In the genomic region with DNA sequence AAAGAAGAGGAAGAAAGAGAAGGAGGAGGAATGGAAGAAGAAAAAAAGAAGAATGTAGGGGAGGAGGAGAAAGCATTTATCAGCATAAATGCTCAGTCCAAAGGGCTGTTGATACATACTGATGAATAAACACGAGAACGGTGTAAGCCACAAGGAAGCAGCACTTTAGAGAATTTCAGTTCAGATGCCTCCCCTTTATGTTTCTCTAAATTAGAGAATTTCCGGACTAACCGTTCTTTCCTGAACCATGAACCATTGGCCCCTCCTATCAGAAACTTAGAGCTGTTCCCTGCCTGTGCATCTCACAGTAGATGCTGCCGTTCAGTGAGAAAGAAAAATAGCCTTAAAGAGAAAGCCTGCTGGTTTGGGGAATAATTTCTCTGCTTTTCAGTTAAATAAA, we compare ENCODE assay signal across 34 cellular contexts. TPM values are rescaled to one million over a fixed set of nuclear protein-coding genes. Genes with fewer than 3 reads are reported as not detected.
DNase-seq lines count a peak whose midpoint lies in the region; ATAC-seq, FAIRE-seq and TF ChIP-seq lines count a peak whose summit lies in the region.
"Had no signal": no experiment of that assay in that cellular context is flagged by ENCODE, and none has a peak within 500 bp of the region (broad histone marks: within the 10 kb centered on the region; RNA-seq: fewer than 3 reads in every experiment).

No MANE protein-coding gene starts in this region.

- peak; percentile 27 for ATAC-seq in activated CD8-positive, alpha-beta T cell treated with anti-CD3 and anti-CD28 coated beads for 36 hours
- no peak for ATAC-seq in activated CD8-positive, alpha-beta T cell treated with anti-CD3 and anti-CD28 coated beads, Interleukin-2, amount 10 ng/mL, durations not matched to agents 7 days and 5 days
- ATAC-seq in GM19395 (IDR thresholded peaks at IDR 0.05; ENCODE audit: unreplicated experiment) (peak; percentile 63), HG02588 (IDR thresholded peaks at IDR 0.05; ENCODE audit: unreplicated experiment) (no peak)
- ATAC-seq: gastrocnemius medialis, psoas muscle, upper lobe of right lung had no signal

- no peak for DNase-seq in activated CD8-positive, alpha-beta T cell treated with anti-CD3 and anti-CD28 coated beads for 36 hours
- DNase-seq in activated CD8-positive, alpha-beta T cell treated with anti-CD3 and anti-CD28 coated beads, Interleukin-2, amount 10 ng/mL, durations not matched to agents 7 days and 5 days, result no peak
- DNase-seq in neural crest cell (ENCODE audit: low read depth, low spot score) (no peak), NCI-H146 (lab: John Stamatoyannopoulos, UW) (no peak), small intestine (no peak)
- DNase-seq: activated effector memory CD4-positive, alpha-beta T cell treated with anti-CD3 and anti-CD28 coated beads, Interleukin-2, amount 50 U/mL, for 16 hours; CD4-positive, CD25-positive, alpha-beta regulatory T cell; colonic mucosa; effector CD4-positive, alpha-beta T cell; gastrocnemius medialis; GOT3; kidney; NCI-H1092 treated with DMSO at 0.1 percent for 48 hours; NCI-H1930; NCI-H2171 treated with DMSO at 0.1 percent for 48 hours; NCI-H510A; nucleus accumbens; psoas muscle; SJCRH30; stimulated activated CD4-positive, alpha-beta T cell treated with anti-CD3 and anti-CD28 coated beads, Interleukin-4, amount 100 ng/mL, for 24 hours; SW 1271; T1000; upper lobe of right lung; WERI-Rb-1 had no signal

- no peaks in the 10 kb centered on the region for H3K9me3 ChIP-seq in Loucy (ENCODE audit: insufficient read depth, low read depth, low read length)
- H3K9me3 ChIP-seq in small intestine (ENCODE audit: control insufficient read depth, low read depth), result no peaks in the 10 kb centered on the region
- H3K9me3 ChIP-seq: colonic mucosa, gastrocnemius medialis, psoas muscle, SJCRH30, suprapubic skin, upper lobe of right lung had no signal

- peak overlapping the region; percentile 83 for H3K4me3 ChIP-seq in Loucy (ENCODE audit: low read length, poor library complexity, severe bottlenecking)
- no peak overlapping the region for H3K4me3 ChIP-seq in small intestine (ENCODE audit: low read depth in 1 of 2, low read length in 2 of 2)
- H3K4me3 ChIP-seq: colonic mucosa, gastrocnemius medialis, psoas muscle, SJCRH30, suprapubic skin, upper lobe of right lung had no signal

- H3K79me2 ChIP-seq in Loucy (ENCODE audit: insufficient read depth, low read length), result no peaks in the 10 kb centered on the region

- no peak overlapping the region for H3K27ac Mint-ChIP-seq in activated CD8-positive, alpha-beta T cell treated with anti-CD3 and anti-CD28 coated beads for 36 hours
- no peak overlapping the region for H3K27ac Mint-ChIP-seq in activated CD8-positive, alpha-beta T cell treated with anti-CD3 and anti-CD28 coated beads, Interleukin-2, amount 10 ng/mL, durations not matched to agents 7 days and 5 days
- H3K27ac Mint-ChIP-seq in neural crest cell (ENCODE audit: unreplicated experiment), result no peak overlapping the region
- H3K27ac Mint-ChIP-seq: CD4-positive, CD25-positive, alpha-beta regulatory T cell had no signal

- peak overlapping the region; percentile 89 for H3K4me2 ChIP-seq in Loucy (ENCODE audit: low read depth, low read length, poor library complexity, severe bottlenecking)

- H3K9me3 Mint-ChIP-seq in activated CD8-positive, alpha-beta T cell treated with anti-CD3 and anti-CD28 coated beads for 36 hours, result no peaks in the 10 kb centered on the region
- H3K9me3 Mint-ChIP-seq in activated CD8-positive, alpha-beta T cell treated with anti-CD3 and anti-CD28 coated beads, Interleukin-2, amount 10 ng/mL, durations not matched to agents 7 days and 5 days (ENCODE audit: insufficient read depth), result no peaks in the 10 kb centered on the region
- H3K9me3 Mint-ChIP-seq in neural crest cell, result no peaks in the 10 kb centered on the region

- POLR2A ChIA-PET in activated CD8-positive, alpha-beta T cell treated with anti-CD3 and anti-CD28 coated beads for 36 hours (lab: Charles Lee), result no interaction called here
- POLR2A ChIA-PET in activated CD8-positive, alpha-beta T cell treated with anti-CD3 and anti-CD28 coated beads, Interleukin-2, amount 10 ng/mL, durations not matched to agents 7 days and 5 days (lab: Charles Lee), result interaction anchor here (0.8 kb wide), 1 partner anchor 100 kb away, joined by 3 read pairs; no protein-coding TSS in a partner anchor

- TF ChIP-seq CTCF in activated CD8-positive, alpha-beta T cell treated with anti-CD3 and anti-CD28 coated beads for 36 hours (IDR thresholded peaks at IDR 0.05), result no peak
- no peak for TF ChIP-seq CTCF in Loucy (conservative IDR thresholded peaks at IDR 0.05; ENCODE audit: low read length)
- no peak for TF ChIP-seq CTCF in neural crest cell (conservative IDR thresholded peaks at IDR 0.05)

- peak overlapping the region; percentile 76 for H2AFZ ChIP-seq in Loucy (ENCODE audit: low read length)

- H3K4me3 Mint-ChIP-seq in activated CD8-positive, alpha-beta T cell treated with anti-CD3 and anti-CD28 coated beads for 36 hours, result no peak overlapping the region
- no peak overlapping the region for H3K4me3 Mint-ChIP-seq in activated CD8-positive, alpha-beta T cell treated with anti-CD3 and anti-CD28 coated beads, Interleukin-2, amount 10 ng/mL, durations not matched to agents 7 days and 5 days
- H3K4me3 Mint-ChIP-seq in neural crest cell, result peak overlapping the region; percentile 48
- H3K4me3 Mint-ChIP-seq: CD4-positive, CD25-positive, alpha-beta regulatory T cell had no signal

- no peaks in the 10 kb centered on the region for H3K36me3 Mint-ChIP-seq in activated CD8-positive, alpha-beta T cell treated with anti-CD3 and anti-CD28 coated beads for 36 hours (ENCODE audit: low read depth)
- H3K36me3 Mint-ChIP-seq in activated CD8-positive, alpha-beta T cell treated with anti-CD3 and anti-CD28 coated beads, Interleukin-2, amount 10 ng/mL, durations not matched to agents 7 days and 5 days (ENCODE audit: low read depth), result no peaks in the 10 kb centered on the region
- H3K36me3 Mint-ChIP-seq in neural crest cell (ENCODE audit: low read depth), result peaks cover 6% of the 10 kb centered on the region
- H3K36me3 Mint-ChIP-seq: CD4-positive, CD25-positive, alpha-beta regulatory T cell; IgD-negative memory B cell had no signal

- H3K9me2 ChIP-seq in Loucy (replicated peaks; ENCODE audit: low read depth, low read length), result no peaks in the 10 kb centered on the region

- no peaks in the 10 kb centered on the region for H3K36me3 ChIP-seq in Loucy (ENCODE audit: insufficient read depth, low read length)
- no peaks in the 10 kb centered on the region for H3K36me3 ChIP-seq in small intestine (ENCODE audit: control insufficient read depth in 2 of 2, insufficient read depth in 2 of 2, low read length in 2 of 2)
- H3K36me3 ChIP-seq: colonic mucosa, gastrocnemius medialis, SJCRH30, suprapubic skin, upper lobe of right lung, WERI-Rb-1 had no signal

- H3K27me3 ChIP-seq in Loucy (ENCODE audit: insufficient read depth, low read length, poor library complexity, severe bottlenecking) (no peaks in the 10 kb centered on the region), small intestine (ENCODE audit: control insufficient read depth in 2 of 2, insufficient read depth in 2 of 2, low read length in 2 of 2) (peaks cover 0 to 16% of the 10 kb centered on the region in 2 donors)
- H3K27me3 ChIP-seq: SJCRH30 had no signal

- H3K27ac ChIP-seq in small intestine (ENCODE audit: low read depth in 1 of 2, low read length in 1 of 2), result no peak overlapping the region
- H3K27ac ChIP-seq: colonic mucosa, gastrocnemius medialis, psoas muscle, SJCRH30, suprapubic skin, upper lobe of right lung, WERI-Rb-1 had no signal

- H3K27me3 Mint-ChIP-seq in activated CD8-positive, alpha-beta T cell treated with anti-CD3 and anti-CD28 coated beads for 36 hours, result peaks cover 65% of the 10 kb centered on the region
- peaks cover 74% of the 10 kb centered on the region for H3K27me3 Mint-ChIP-seq in activated CD8-positive, alpha-beta T cell treated with anti-CD3 and anti-CD28 coated beads, Interleukin-2, amount 10 ng/mL, durations not matched to agents 7 days and 5 days (ENCODE audit: low read depth)
- H3K27me3 Mint-ChIP-seq in neural crest cell (ENCODE audit: low read depth), result peaks cover 87% of the 10 kb centered on the region

- peak overlapping the region; percentile 94 for H3K9ac ChIP-seq in Loucy (ENCODE audit: low read depth, low read length, poor library complexity, severe bottlenecking)

- H3K4me1 Mint-ChIP-seq in activated CD8-positive, alpha-beta T cell treated with anti-CD3 and anti-CD28 coated beads for 36 hours (ENCODE audit: low read depth), result peaks cover 10% of the 10 kb centered on the region
- peaks cover 9% of the 10 kb centered on the region for H3K4me1 Mint-ChIP-seq in activated CD8-positive, alpha-beta T cell treated with anti-CD3 and anti-CD28 coated beads, Interleukin-2, amount 10 ng/mL, durations not matched to agents 7 days and 5 days (ENCODE audit: low read depth)
- no peaks in the 10 kb centered on the region for H3K4me1 Mint-ChIP-seq in neural crest cell

- no peaks in the 10 kb centered on the region for H4K20me1 ChIP-seq in Loucy (ENCODE audit: insufficient read depth, low read length, poor library complexity, severe bottlenecking)

- 8 to 39% (median 22%) methylated on average over 5 of the region's 5 CpGs for WGBS in small intestine, 3 donors

- no peak for FAIRE-seq in small intestine (lab: Jason Lieb, UNC)
- FAIRE-seq: A204.1, GM18507, kidney had no signal

- H3F3A ChIP-seq in Loucy (ENCODE audit: low read depth), result peaks cover 6% of the 10 kb centered on the region

- CTCF ChIA-PET in activated CD8-positive, alpha-beta T cell treated with anti-CD3 and anti-CD28 coated beads for 36 hours (lab: Charles Lee), result interaction anchor here (1.5 to 2.9 kb wide), 2 partner anchors 14 to 246 kb away, joined by 4 to 8 read pairs; no protein-coding TSS in a partner anchor
- CTCF ChIA-PET in activated CD8-positive, alpha-beta T cell treated with anti-CD3 and anti-CD28 coated beads, Interleukin-2, amount 10 ng/mL, durations not matched to agents 7 days and 5 days (lab: Charles Lee), result no interaction called here

- H3K4me1 ChIP-seq in Loucy (ENCODE audit: insufficient read depth, low read length, poor library complexity, severe bottlenecking), result peaks cover 28% of the 10 kb centered on the region
- H3K4me1 ChIP-seq in small intestine (ENCODE audit: control insufficient read depth in 2 of 2, insufficient read depth in 1 of 2, low read depth in 1 of 2, low read length in 1 of 2), result no peaks in the 10 kb centered on the region
- H3K4me1 ChIP-seq: colonic mucosa, gastrocnemius medialis, psoas muscle, SJCRH30, upper lobe of right lung had no signal

- intact Hi-C loops in activated CD8-positive, alpha-beta T cell treated with anti-CD3 and anti-CD28 coated beads for 36 hours (cut with micrococcal nuclease), result no loop called here

RNA-seq across cellular contexts. Expression of gene TUBA3D, which starts 49.2 kb away (rescaled TPM):
- not detected for total RNA-seq in activated CD8-positive, alpha-beta T cell treated with anti-CD3 and anti-CD28 coated beads for 36 hours
- total RNA-seq in activated CD8-positive, alpha-beta T cell treated with anti-CD3 and anti-CD28 coated beads, Interleukin-2, amount 10 ng/mL, durations not matched to agents 7 days and 5 days, result not detected
- total RNA-seq in neural crest cell, result not detected in 2 replicates
- polyA plus RNA-seq in small intestine, result 1 to 10 TPM in 2 of 3 donors, under 1 TPM in 1; 0.04 to 6.8 (median 3.8) TPM
- total RNA-seq: CD4-positive, CD25-positive, alpha-beta regulatory T cell; colonic mucosa; fibroblast of lung; kidney; M059J; myocyte; psoas muscle; SJCRH30; suprapubic skin; upper lobe of right lung had no signal
- polyA plus RNA-seq: CD4-positive, CD25-positive, alpha-beta regulatory T cell; fibroblast of lung; IgD-negative memory B cell had no signal

Comparison
In these comparisons a context has a peak if more than half of its experiments do, and no peak if none do; other contexts are left out.
1. ATAC-seq: peak in activated CD8-positive, alpha-beta T cell treated with anti-CD3 and anti-CD28 coated beads for 36 hours (single experiment) and GM19395 (single experiment); none in activated CD8-positive, alpha-beta T cell treated with anti-CD3 and anti-CD28 coated beads, Interleukin-2, amount 10 ng/mL, durations not matched to agents 7 days and 5 days (single experiment) and HG02588 (single experiment).